1 cellular context compared by ENCODE assay signal in the genomic region with DNA sequence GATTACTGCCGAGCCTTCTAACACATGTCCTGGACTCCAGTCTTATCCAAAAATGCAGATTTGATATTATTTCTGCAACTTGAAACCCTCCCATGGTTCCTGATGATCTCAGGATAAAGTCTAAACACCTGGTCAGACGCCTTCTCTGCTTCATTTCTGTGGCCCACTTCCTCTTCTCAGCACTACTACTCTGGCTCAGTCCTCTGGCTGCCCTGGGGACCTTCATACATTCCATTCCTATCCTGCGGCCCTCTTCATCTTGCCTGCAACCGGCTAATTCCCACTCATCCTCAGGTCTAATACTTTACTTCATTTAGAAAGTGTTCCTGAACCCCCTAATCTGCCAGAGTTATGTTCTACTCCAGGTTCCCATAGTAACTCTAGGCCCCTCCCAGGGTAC.
TF ChIP-seq lines count a peak whose summit lies in the region.

No MANE protein-coding gene starts in this region.

TF ChIP-seq in K562, 482 proteins besides CTCF, POLR2A, EP300 and RAD21 (continued from another document):
- TF ChIP-seq GMEB1 (CRISPR knock-in tag; IDR thresholded peaks at IDR 0.05) (no peak), ZNF707 (CRISPR knock-in tag; conservative IDR thresholded peaks at IDR 0.05) (no peak), CHD2 (IDR thresholded peaks at IDR 0.05; ENCODE audit: low read depth, low read length) (no peak), PML (IDR thresholded peaks at IDR 0.05; ENCODE audit: low read length) (0 out of 2 replicates have a peak, but pooled peaks have one; percentile 13), SIN3B (IDR thresholded peaks at IDR 0.05; ENCODE audit: low read depth) (no peak), SPI1 (IDR thresholded peaks at IDR 0.05; ENCODE audit: borderline replicate concordance, low read depth, low read length) (peak; percentile 95), ZBTB8A (IDR thresholded peaks at IDR 0.05; ENCODE audit: partially characterized antibody) (no peak), RFX1 (IDR thresholded peaks at IDR 0.05) (peak; percentile 71), POU5F1 (IDR thresholded peaks at IDR 0.05; ENCODE audit: borderline replicate concordance, low read depth, low read length, partially characterized antibody) (no peak), CXXC5 (CRISPR knock-in tag; IDR thresholded peaks at IDR 0.05) (peak; percentile 26; the same call in 1 of the 2 replicates), CBFA2T3 (IDR thresholded peaks at IDR 0.05) (peak; percentile 29; the same call in 1 of the 2 replicates), SMAD2 (IDR thresholded peaks at IDR 0.05; ENCODE audit: low read depth, low read length) (no peak), ZBTB33 (CRISPR knock-in tag; IDR thresholded peaks at IDR 0.05) (no peak), ZNF217 (CRISPR knock-in tag; IDR thresholded peaks at IDR 0.05) (no peak), ZBTB12 (CRISPR knock-in tag; IDR thresholded peaks at IDR 0.05) (no peak), IFI16 (CRISPR knock-in tag; IDR thresholded peaks at IDR 0.05) (no peak), ZFP1 (CRISPR knock-in tag; IDR thresholded peaks at IDR 0.05) (no peak), ZNF23 (CRISPR knock-in tag; IDR thresholded peaks at IDR 0.05) (no peak), TEAD4 (IDR thresholded peaks at IDR 0.05; ENCODE audit: low read length) (peak; percentile 29; the same call in 1 of the 2 replicates), TEAD4 (CRISPR knock-in tag; IDR thresholded peaks at IDR 0.05; ENCODE audit: borderline replicate concordance) (no peak), ADNP (tag; IDR thresholded peaks at IDR 0.05) (no peak), ZNF121 (CRISPR knock-in tag; conservative IDR thresholded peaks at IDR 0.05) (no peak), POLR2AphosphoS5 (IDR thresholded peaks at IDR 0.05; ENCODE audit: control insufficient read depth, insufficient read depth, low read depth, low read length) (no peak), JUND (IDR thresholded peaks at IDR 0.05; ENCODE audit: borderline replicate concordance, low read depth, low read length) (no peak), JUND (tag; IDR thresholded peaks at IDR 0.05; ENCODE audit: borderline replicate concordance, low read depth, low read length) (no peak), HMGN3 (IDR thresholded peaks at IDR 0.05; ENCODE audit: borderline replicate concordance, extremely low read depth, insufficient read length, low read depth, low read length) (no peak), ZNF316 (IDR thresholded peaks at IDR 0.05) (no peak), USF1 (CRISPR knock-in tag; IDR thresholded peaks at IDR 0.05) (no peak), CBFA2T2 (conservative IDR thresholded peaks at IDR 0.05) (0 out of 2 replicates have a peak, but pooled peaks have one; percentile 1)
